Comparison of ENCODE assay signal across 7 cellular contexts in the genomic region with DNA sequence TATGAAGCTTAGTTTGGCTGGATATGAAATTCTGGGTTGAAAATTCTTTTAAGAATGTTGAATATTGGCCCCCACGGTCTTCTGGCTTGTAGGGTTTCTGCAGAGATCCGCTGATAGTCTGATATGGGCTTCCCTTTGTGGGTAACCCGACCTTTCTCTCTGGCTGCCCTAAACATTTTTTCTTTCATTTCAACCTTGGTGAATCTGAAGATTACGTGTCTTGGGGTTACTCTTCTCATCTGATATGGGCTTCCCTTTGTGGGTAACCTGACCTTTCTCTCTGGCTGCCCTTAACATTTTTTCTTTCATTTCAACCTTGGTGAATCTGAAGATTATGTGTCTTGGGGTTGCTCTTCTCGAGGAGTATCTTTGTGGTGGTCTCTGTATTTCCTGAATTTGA.
DNase-seq lines count a peak whose midpoint lies in the region; ATAC-seq and TF ChIP-seq lines count a peak whose summit lies in the region.
"Not testable (repeated sequence)": the region's sequence is repeated elsewhere in the genome, so short reads cannot be mapped to it uniquely, and the experiment has no call there.

No MANE protein-coding gene starts in this region.

- H2BK12ac ChIP-seq in H9 (ENCODE audit: insufficient read length, low read depth, low read length): not testable (repeated sequence)

- H2AK5ac ChIP-seq in H9 (ENCODE audit: insufficient read length, low read length): not testable (repeated sequence)

- intact Hi-C loops in activated CD4-positive, alpha-beta T cell treated with anti-CD3 and anti-CD28 coated beads, Interleukin-2, amount 10 ng/mL, durations not matched to agents 24 days and 14 days (cut with micrococcal nuclease): not testable (repeated sequence)
- intact Hi-C loops in activated T-helper 1 cell treated with anti-CD3 and anti-CD28 coated beads, Interleukin-12 subunit alpha, Interleukin-12 subunit beta, Interleukin-2, Interleukin-4 antibody, amounts not matched to agents 30 ng/mL and 10 ng/mL and 1 ng/mL, durations not matched to agents 14 hours and 24 hours and 36 hours (cut with micrococcal nuclease): loop anchor here (2.0 kb wide), 1 partner anchor 15 kb away; no protein-coding TSS in a partner anchor

- not testable (repeated sequence) for H3K9me3 ChIP-seq in H9 (ENCODE audit: control insufficient read depth, low read depth, low read length)

- H3K4me1 ChIP-seq in H9 (ENCODE audit: insufficient read depth, low read length): not testable (repeated sequence)

- H4K8ac ChIP-seq in H9 (replicated peaks; ENCODE audit: insufficient read length, low read depth, low read length): not testable (repeated sequence)

- not testable (repeated sequence) for H3K18ac ChIP-seq in H9 (ENCODE audit: insufficient read length, low read depth, low read length)

- H3K9me3 Mint-ChIP-seq in H9; activated CD4-positive, alpha-beta T cell treated with anti-CD3 and anti-CD28 coated beads, Interleukin-2, amount 10 ng/mL, durations not matched to agents 24 days and 14 days; activated T-helper 1 cell treated with anti-CD3 and anti-CD28 coated beads, Interleukin-12 subunit alpha, Interleukin-12 subunit beta, Interleukin-2, Interleukin-4 antibody, amounts not matched to agents 30 ng/mL and 10 ng/mL and 1 ng/mL, durations not matched to agents 14 hours and 24 hours and 36 hours; activated naive CD8-positive, alpha-beta T cell treated with anti-CD3 and anti-CD28 coated beads, Interleukin-2, amount 50 U/mL, for 24 hours; neural crest cell: not testable (repeated sequence)
- peaks cover 13% of the 10 kb centered on the region for H3K9me3 Mint-ChIP-seq in glutamatergic neuron (ENCODE audit: unreplicated experiment)
- peaks cover 11% of the 10 kb centered on the region for H3K9me3 Mint-ChIP-seq in type B pancreatic cell

- H3K14ac ChIP-seq in H9 (ENCODE audit: insufficient read depth, low read length): not testable (repeated sequence)

- not testable (repeated sequence) for H4K91ac ChIP-seq in H9 (ENCODE audit: insufficient read length, low read depth, low read length)

- H3K79me2 ChIP-seq in H9 (ENCODE audit: insufficient read depth, low read length): not testable (repeated sequence)

- not testable (repeated sequence) for H2BK120ac ChIP-seq in H9 (ENCODE audit: low read depth, low read length, poor library complexity, severe bottlenecking)

- not testable (repeated sequence) for H3K4ac ChIP-seq in H9 (ENCODE audit: low read depth, low read length)

- not testable (repeated sequence) for H3K27ac ChIP-seq in H9 (ENCODE audit: insufficient read length, low read depth, low read length)

- TF ChIP-seq CTCF in H9 (conservative IDR thresholded peaks at IDR 0.05); glutamatergic neuron (IDR thresholded peaks at IDR 0.05; ENCODE audit: partially characterized antibody, unreplicated experiment); neural crest cell (conservative IDR thresholded peaks at IDR 0.05); type B pancreatic cell (conservative IDR thresholded peaks at IDR 0.05): not testable (repeated sequence)

- not testable (repeated sequence) for DNase-seq in H9; activated CD4-positive, alpha-beta T cell treated with anti-CD3 and anti-CD28 coated beads, Interleukin-2, amount 10 ng/mL, durations not matched to agents 24 days and 14 days; activated T-helper 1 cell treated with anti-CD3 and anti-CD28 coated beads, Interleukin-12 subunit alpha, Interleukin-12 subunit beta, Interleukin-2, Interleukin-4 antibody, amounts not matched to agents 30 ng/mL and 10 ng/mL and 1 ng/mL, durations not matched to agents 14 hours and 24 hours and 36 hours (ENCODE audit: low spot score); activated naive CD8-positive, alpha-beta T cell treated with anti-CD3 and anti-CD28 coated beads, Interleukin-2, amount 50 U/mL, for 24 hours; glutamatergic neuron; neural crest cell (ENCODE audit: low read depth, low spot score); type B pancreatic cell (ENCODE audit: extremely low spot score, unreplicated experiment)

- not testable (repeated sequence) for H3K23me2 ChIP-seq in H9 (ENCODE audit: insufficient read length, low read depth, low read length, poor library complexity, severe bottlenecking)

- not testable (repeated sequence) for H4K20me1 ChIP-seq in H9 (ENCODE audit: control insufficient read depth, insufficient read depth, insufficient read length)

- not testable (repeated sequence) for H3K9ac ChIP-seq in H9 (ENCODE audit: extremely low read depth, insufficient read length, low read length)

- H4K5ac ChIP-seq in H9 (ENCODE audit: insufficient read length, low read depth, low read length): not testable (repeated sequence)

- peak overlapping the region; percentile 69 to 85 (median 70); a peak in 6 of 7 replicates for H3K27ac Mint-ChIP-seq in H9
- H3K27ac Mint-ChIP-seq in activated CD4-positive, alpha-beta T cell treated with anti-CD3 and anti-CD28 coated beads, Interleukin-2, amount 10 ng/mL, durations not matched to agents 24 days and 14 days: peak overlapping the region; percentile 42
- H3K27ac Mint-ChIP-seq in activated T-helper 1 cell treated with anti-CD3 and anti-CD28 coated beads, Interleukin-12 subunit alpha, Interleukin-12 subunit beta, Interleukin-2, Interleukin-4 antibody, amounts not matched to agents 30 ng/mL and 10 ng/mL and 1 ng/mL, durations not matched to agents 14 hours and 24 hours and 36 hours: peak overlapping the region; percentile 37
- peak overlapping the region; percentile 66 for H3K27ac Mint-ChIP-seq in activated naive CD8-positive, alpha-beta T cell treated with anti-CD3 and anti-CD28 coated beads, Interleukin-2, amount 50 U/mL, for 24 hours
- H3K27ac Mint-ChIP-seq in glutamatergic neuron (ENCODE audit: unreplicated experiment): peak overlapping the region; percentile 4
- not testable (repeated sequence) for H3K27ac Mint-ChIP-seq in neural crest cell (ENCODE audit: unreplicated experiment)
- H3K27ac Mint-ChIP-seq in type B pancreatic cell: peak overlapping the region; percentile 73

- ATAC-seq in activated naive CD8-positive, alpha-beta T cell treated with anti-CD3 and anti-CD28 coated beads, Interleukin-2, amount 50 U/mL, for 24 hours: peak; percentile 24

- H3K56ac ChIP-seq in H9 (ENCODE audit: insufficient read length, low read depth, low read length): not testable (repeated sequence)

- H3K27me3 ChIP-seq in H9 (ENCODE audit: insufficient read depth, low read length): not testable (repeated sequence)

- H3K4me1 Mint-ChIP-seq in H9 (peaks cover 39 to 57% of the 10 kb centered on the region in 2 experiments), neural crest cell (peaks cover 16% of the 10 kb centered on the region)
- H3K4me1 Mint-ChIP-seq in activated CD4-positive, alpha-beta T cell treated with anti-CD3 and anti-CD28 coated beads, Interleukin-2, amount 10 ng/mL, durations not matched to agents 24 days and 14 days: peaks cover 19% of the 10 kb centered on the region
- H3K4me1 Mint-ChIP-seq in activated T-helper 1 cell treated with anti-CD3 and anti-CD28 coated beads, Interleukin-12 subunit alpha, Interleukin-12 subunit beta, Interleukin-2, Interleukin-4 antibody, amounts not matched to agents 30 ng/mL and 10 ng/mL and 1 ng/mL, durations not matched to agents 14 hours and 24 hours and 36 hours (ENCODE audit: low read depth): peaks cover 14% of the 10 kb centered on the region
- H3K4me1 Mint-ChIP-seq in activated naive CD8-positive, alpha-beta T cell treated with anti-CD3 and anti-CD28 coated beads, Interleukin-2, amount 50 U/mL, for 24 hours: peaks cover 18% of the 10 kb centered on the region
- not testable (repeated sequence) for H3K4me1 Mint-ChIP-seq in glutamatergic neuron (ENCODE audit: low read depth, unreplicated experiment); type B pancreatic cell (ENCODE audit: unreplicated experiment)

- H2AFZ ChIP-seq in H9 (ENCODE audit: low read length): not testable (repeated sequence)

- H3K4me3 Mint-ChIP-seq in H9; glutamatergic neuron (ENCODE audit: unreplicated experiment); type B pancreatic cell: not testable (repeated sequence)
- peak overlapping the region; percentile 18 for H3K4me3 Mint-ChIP-seq in activated CD4-positive, alpha-beta T cell treated with anti-CD3 and anti-CD28 coated beads, Interleukin-2, amount 10 ng/mL, durations not matched to agents 24 days and 14 days
- H3K4me3 Mint-ChIP-seq in activated T-helper 1 cell treated with anti-CD3 and anti-CD28 coated beads, Interleukin-12 subunit alpha, Interleukin-12 subunit beta, Interleukin-2, Interleukin-4 antibody, amounts not matched to agents 30 ng/mL and 10 ng/mL and 1 ng/mL, durations not matched to agents 14 hours and 24 hours and 36 hours: peak overlapping the region; percentile 8
- H3K4me3 Mint-ChIP-seq in activated naive CD8-positive, alpha-beta T cell treated with anti-CD3 and anti-CD28 coated beads, Interleukin-2, amount 50 U/mL, for 24 hours: peak overlapping the region; percentile 24
- peak overlapping the region; percentile 6 for H3K4me3 Mint-ChIP-seq in neural crest cell

- not testable (repeated sequence) for H3T11ph ChIP-seq in H9 (ENCODE audit: low read length)

- not testable (repeated sequence) for H2BK5ac ChIP-seq in H9 (ENCODE audit: insufficient read length, low read length)

- not testable (repeated sequence) for H3K27me3 Mint-ChIP-seq in H9 (ENCODE audit: low read depth); activated CD4-positive, alpha-beta T cell treated with anti-CD3 and anti-CD28 coated beads, Interleukin-2, amount 10 ng/mL, durations not matched to agents 24 days and 14 days; activated T-helper 1 cell treated with anti-CD3 and anti-CD28 coated beads, Interleukin-12 subunit alpha, Interleukin-12 subunit beta, Interleukin-2, Interleukin-4 antibody, amounts not matched to agents 30 ng/mL and 10 ng/mL and 1 ng/mL, durations not matched to agents 14 hours and 24 hours and 36 hours (ENCODE audit: insufficient read depth); activated naive CD8-positive, alpha-beta T cell treated with anti-CD3 and anti-CD28 coated beads, Interleukin-2, amount 50 U/mL, for 24 hours; neural crest cell (ENCODE audit: low read depth); type B pancreatic cell
- H3K27me3 Mint-ChIP-seq in glutamatergic neuron (ENCODE audit: unreplicated experiment): peaks cover 10% of the 10 kb centered on the region

- not testable (repeated sequence) for H3K23ac ChIP-seq in H9 (ENCODE audit: insufficient read length, low read depth, low read length)

- H2BK20ac ChIP-seq in H9 (ENCODE audit: low read depth, low read length, poor library complexity, severe bottlenecking): not testable (repeated sequence)

- H2BK15ac ChIP-seq in H9 (ENCODE audit: low read depth, low read length): not testable (repeated sequence)

- no CpG with 5 or more reads among the region's 5 CpGs for WGBS in H9 (ENCODE audit: extremely low coverage, insufficient read length, low lambda C conversion rate)

- not testable (repeated sequence) for H3K4me2 ChIP-seq in H9 (ENCODE audit: insufficient read depth, insufficient read length, low read length)

- not testable (repeated sequence) for H3K79me1 ChIP-seq in H9 (ENCODE audit: insufficient read depth, low read depth, low read length, poor library complexity, severe bottlenecking)

- peaks cover 15 to 22% (median 17%) of the 10 kb centered on the region in 3 experiments; a peak in 6 of 7 replicates for H3K36me3 Mint-ChIP-seq in H9 (ENCODE audit: insufficient read depth in 1 of 3, low read depth in 3 of 3)
- peaks cover 27% of the 10 kb centered on the region for H3K36me3 Mint-ChIP-seq in activated CD4-positive, alpha-beta T cell treated with anti-CD3 and anti-CD28 coated beads, Interleukin-2, amount 10 ng/mL, durations not matched to agents 24 days and 14 days (ENCODE audit: low read depth)
- H3K36me3 Mint-ChIP-seq in activated T-helper 1 cell treated with anti-CD3 and anti-CD28 coated beads, Interleukin-12 subunit alpha, Interleukin-12 subunit beta, Interleukin-2, Interleukin-4 antibody, amounts not matched to agents 30 ng/mL and 10 ng/mL and 1 ng/mL, durations not matched to agents 14 hours and 24 hours and 36 hours (ENCODE audit: low read depth): peaks cover 16% of the 10 kb centered on the region
- H3K36me3 Mint-ChIP-seq in activated naive CD8-positive, alpha-beta T cell treated with anti-CD3 and anti-CD28 coated beads, Interleukin-2, amount 50 U/mL, for 24 hours (ENCODE audit: low read depth): peaks cover 23% of the 10 kb centered on the region
- peaks cover 15% of the 10 kb centered on the region for H3K36me3 Mint-ChIP-seq in glutamatergic neuron (ENCODE audit: unreplicated experiment)
- peaks cover 26% of the 10 kb centered on the region for H3K36me3 Mint-ChIP-seq in neural crest cell (ENCODE audit: low read depth)
- H3K36me3 Mint-ChIP-seq in type B pancreatic cell: peaks cover 21% of the 10 kb centered on the region
